15 cellular contexts compared by ENCODE assay signal in the genomic region with DNA sequence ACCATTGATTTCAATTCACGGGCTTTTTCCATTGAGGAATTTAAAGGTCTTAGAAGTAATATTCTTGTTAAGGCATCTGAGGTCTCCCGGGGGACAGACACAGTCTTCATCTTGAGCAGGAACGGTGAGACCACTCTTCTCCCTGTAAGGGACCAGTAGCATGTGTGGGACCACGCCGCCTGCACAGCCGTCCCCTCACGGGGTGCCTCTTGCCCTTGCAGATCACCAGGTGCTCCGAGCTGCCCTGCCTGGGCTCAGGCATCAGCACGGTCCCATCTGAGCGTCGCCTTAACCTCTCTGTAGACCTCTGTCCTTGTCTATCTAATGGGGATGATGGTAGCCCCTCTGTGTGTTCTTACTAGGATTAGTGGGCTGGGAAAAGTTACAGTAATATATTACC.
DNase-seq lines count a peak whose midpoint lies in the region; ATAC-seq and TF ChIP-seq lines count a peak whose summit lies in the region.
"Had no signal": no experiment of that assay in that cellular context is flagged by ENCODE, and none has a peak within 500 bp of the region (broad histone marks: within the 10 kb centered on the region; RNA-seq: fewer than 3 reads in every experiment).

No MANE protein-coding gene starts in this region.

- H3K36me3 ChIP-seq in lung (ENCODE audit: control insufficient read depth in 2 of 2, insufficient read depth in 2 of 2, low read length in 2 of 2), result peaks cover 0 to 10% of the 10 kb centered on the region in 2 donors
- H3K36me3 ChIP-seq in stomach smooth muscle (ENCODE audit: control insufficient read depth in 2 of 2, insufficient read depth in 2 of 2, low read length in 2 of 2), result peaks cover 0 to 2% of the 10 kb centered on the region in 2 donors

- H3K4me1 ChIP-seq in lung (ENCODE audit: control insufficient read depth in 2 of 2, insufficient read depth in 2 of 2, low read length in 2 of 2), result peaks cover 13 to 32% of the 10 kb centered on the region in 2 donors
- peaks cover 58% of the 10 kb centered on the region for H3K4me1 ChIP-seq in stomach smooth muscle (ENCODE audit: control insufficient read depth, insufficient read depth, low read length)

- no peaks in the 10 kb centered on the region for H3K27me3 Mint-ChIP-seq in activated T-cell treated with anti-CD3 and anti-CD28 coated beads, Interleukin-2, amount 50 U/mL, for 24 hours
- no peaks in the 10 kb centered on the region for H3K27me3 Mint-ChIP-seq in activated naive CD8-positive, alpha-beta T cell

- no peaks in the 10 kb centered on the region for H3K9me3 ChIP-seq in lung (ENCODE audit: control insufficient read depth in 2 of 2, insufficient read depth in 1 of 2, low read length in 1 of 2)
- H3K9me3 ChIP-seq in stomach smooth muscle (ENCODE audit: control insufficient read depth in 2 of 2, low read length in 2 of 2), result no peaks in the 10 kb centered on the region
- H3K9me3 ChIP-seq: tibial nerve had no signal

- DNase-seq in activated T-cell treated with anti-CD3 and anti-CD28 coated beads, Interleukin-2, amount 50 U/mL, for 24 hours, result no peak
- no peak for DNase-seq in activated T-cell treated with anti-CD3 and anti-CD28 coated beads, Interleukin-2, amount 50 U/mL, for 1 hour
- no peak for DNase-seq in lung (ENCODE audit: low spot score)
- no peak for DNase-seq in DMS153 (lab: John Stamatoyannopoulos, UW)
- no peak for DNase-seq in T1000 (lab: John Stamatoyannopoulos, UW)
- DNase-seq: ACHN; activated gamma-delta T cell; DMS 273 treated with DMSO at 0.1 percent for 48 hours; NCI-H2029 treated with DMSO at 0.1 percent for 48 hours; NK-92 treated with Interleukin-12 subunit alpha and Interleukin-12 subunit beta, amount 100 ng/mL, for 24 hours had no signal

- H3K27ac ChIP-seq in lung (ENCODE audit: low read depth in 1 of 2, low read length in 1 of 2) (peak overlapping the region; percentile 35 to 82), stomach smooth muscle (ENCODE audit: low read length) (peak overlapping the region; percentile 70)

- TF ChIP-seq CTCF in lung (IDR thresholded peaks at IDR 0.05; ENCODE audit: control extremely low read depth, extremely low read depth), result no peak

- no peak overlapping the region for H3K4me3 ChIP-seq in lung
- H3K4me3 ChIP-seq in stomach smooth muscle (ENCODE audit: low read length in 2 of 2), result peak overlapping the region in 1 of 2 donors; percentile 49
- H3K4me3 ChIP-seq: skin epidermis had no signal

- H3K36me3 Mint-ChIP-seq in activated T-cell treated with anti-CD3 and anti-CD28 coated beads, Interleukin-2, amount 50 U/mL, for 24 hours (ENCODE audit: low read depth), result peaks cover 83% of the 10 kb centered on the region
- H3K36me3 Mint-ChIP-seq in activated naive CD8-positive, alpha-beta T cell, result peaks cover 4% of the 10 kb centered on the region

- H3K9me3 Mint-ChIP-seq in activated T-cell treated with anti-CD3 and anti-CD28 coated beads, Interleukin-2, amount 50 U/mL, for 24 hours, result no peaks in the 10 kb centered on the region
- no peaks in the 10 kb centered on the region for H3K9me3 Mint-ChIP-seq in activated naive CD8-positive, alpha-beta T cell (ENCODE audit: low read depth)

- H3K27me3 ChIP-seq in lung (ENCODE audit: control insufficient read depth, insufficient read depth), result no peaks in the 10 kb centered on the region
- H3K27me3 ChIP-seq in stomach smooth muscle (ENCODE audit: control insufficient read depth in 1 of 2, insufficient read depth in 2 of 2, low read length in 2 of 2), result no peaks in the 10 kb centered on the region
- H3K27me3 ChIP-seq: tibial nerve had no signal

- ATAC-seq in lung (ENCODE audit: insufficient read depth, low FRiP score), result no peak
- no peak for ATAC-seq in GM21360 (IDR thresholded peaks at IDR 0.05; ENCODE audit: unreplicated experiment)

- peak overlapping the region in 1 of 2 donors; percentile 23 for H3K9ac ChIP-seq in stomach smooth muscle (ENCODE audit: low read length in 2 of 2)

- peak overlapping the region; percentile 86 for H3K27ac Mint-ChIP-seq in activated T-cell treated with anti-CD3 and anti-CD28 coated beads, Interleukin-2, amount 50 U/mL, for 24 hours
- peak overlapping the region; percentile 88 for H3K27ac Mint-ChIP-seq in activated naive CD8-positive, alpha-beta T cell

- no peak overlapping the region for H3K4me3 Mint-ChIP-seq in activated T-cell treated with anti-CD3 and anti-CD28 coated beads, Interleukin-2, amount 50 U/mL, for 24 hours
- H3K4me3 Mint-ChIP-seq in activated naive CD8-positive, alpha-beta T cell, result no peak overlapping the region

- peaks cover 93% of the 10 kb centered on the region for H3K4me1 Mint-ChIP-seq in activated T-cell treated with anti-CD3 and anti-CD28 coated beads, Interleukin-2, amount 50 U/mL, for 24 hours (ENCODE audit: low read depth)
- H3K4me1 Mint-ChIP-seq in activated naive CD8-positive, alpha-beta T cell (ENCODE audit: low read depth), result peaks cover 88% of the 10 kb centered on the region

- WGBS in lung, 2 donors, result 94% methylated on average over 11 of the region's 11 CpGs
